In genomic region chr9:109948453-109948852, GRCh38 we compare ENCODE assay signal across 36 cellular contexts.
"Had no signal": no experiment of that assay in that cellular context is flagged by ENCODE, and none has a peak within 500 bp of the region (broad histone marks: within the 10 kb centered on the region; RNA-seq: fewer than 3 reads in every experiment).

No MANE protein-coding gene starts in this region.

- ATAC-seq: activated CD8-positive, alpha-beta memory T cell treated with anti-CD3 and anti-CD28 coated beads, Interleukin-2, amount 10 ng/mL, durations not matched to agents 7 days and 5 days; activated CD8-positive, alpha-beta T cell treated with anti-CD3 and anti-CD28 coated beads, Interleukin-2, amount 10 ng/mL, durations not matched to agents 7 days and 5 days; activated naive CD8-positive, alpha-beta T cell treated with anti-CD3 and anti-CD28 coated beads, Interleukin-2, amount 50 U/mL, for 24 hours had no signal

- H3K36me3 ChIP-seq: ascending aorta, colonic mucosa had no signal

- H3K9me3 Mint-ChIP-seq: activated B cell treated with CpG ODN at 0.5 μM for 24 hours; activated naive CD4-positive, alpha-beta T cell treated with anti-CD3 and anti-CD28 coated beads, Interleukin-2, amount 10 ng/mL, durations not matched to agents 7 days and 5 days; activated naive CD4-positive, alpha-beta T cell treated with anti-CD3 and anti-CD28 coated beads, Interleukin-2, amount 50 U/mL, for 24 hours; activated naive CD8-positive, alpha-beta T cell treated with anti-CD3 and anti-CD28 coated beads, Interleukin-2, amount 10 ng/mL, durations not matched to agents 7 days and 5 days; activated naive CD8-positive, alpha-beta T cell treated with anti-CD3 and anti-CD28 coated beads, Interleukin-2, amount 50 U/mL, for 24 hours; activated T-cell treated with anti-CD3 and anti-CD28 coated beads, Interleukin-2, amount 50 U/mL, for 24 hours; brain; central memory CD8-positive, alpha-beta T cell had no signal

- DNase-seq: activated B cell treated with CpG ODN at 0.5 μM for 24 hours; activated CD4-positive, alpha-beta memory T cell treated with anti-CD3 and anti-CD28 coated beads, Interleukin-2, amount 10 ng/mL, durations not matched to agents 7 days and 5 days; activated CD4-positive, alpha-beta T cell treated with anti-CD3 and anti-CD28 coated beads for 4 hours; activated CD4-positive, alpha-beta T cell treated with anti-CD3 and anti-CD28 coated beads, Interleukin-2, amount 10 ng/mL, durations not matched to agents 7 days and 5 days; activated CD4-positive, alpha-beta T cell treated with anti-CD3 and anti-CD28 coated beads, Interleukin-2, amount 50 U/mL, for 48 hours; activated CD4-positive, CD25-positive, alpha-beta regulatory T cell treated with anti-CD3 and anti-CD28 coated beads, Interleukin-2, amount 50 U/mL, for 72 hours; activated CD8-positive, alpha-beta memory T cell treated with anti-CD3 and anti-CD28 coated beads for 24 hours; activated CD8-positive, alpha-beta memory T cell treated with anti-CD3 and anti-CD28 coated beads, Interleukin-2, amount 10 ng/mL, durations not matched to agents 7 days and 5 days; activated CD8-positive, alpha-beta memory T cell treated with anti-CD3 and anti-CD28 coated beads, Interleukin-2, amount 50 U/mL, for 48 hours; activated CD8-positive, alpha-beta T cell treated with anti-CD3 and anti-CD28 coated beads, Interleukin-2, amount 10 ng/mL, durations not matched to agents 7 days and 5 days; activated effector memory CD4-positive, alpha-beta T cell treated with Interleukin-2 at 50 U/mL for 16 hours; activated gamma-delta T cell; activated naive CD4-positive, alpha-beta T cell treated with anti-CD3 and anti-CD28 coated beads, Interleukin-2, amount 10 ng/mL, durations not matched to agents 7 days and 5 days; activated naive CD4-positive, alpha-beta T cell treated with Interleukin-2 at 50 U/mL for 16 hours; activated naive CD8-positive, alpha-beta T cell treated with anti-CD3 and anti-CD28 coated beads, Interleukin-2, amount 10 ng/mL, durations not matched to agents 7 days and 5 days; activated naive CD8-positive, alpha-beta T cell treated with anti-CD3 and anti-CD28 coated beads, Interleukin-2, amount 50 U/mL, for 24 hours; activated T-cell treated with anti-CD3 and anti-CD28 coated beads, Interleukin-2, amount 50 U/mL, for 24 hours; activated T-cell treated with anti-CD3 and anti-CD28 coated beads, Interleukin-2, amount 50 U/mL, for 48 hours; amygdala; anterior cingulate cortex; caudate nucleus; cerebellar nuclear complex; colonic mucosa; T-helper 2 cell; T-helper 9 cell had no signal

- H3K4me3 ChIP-seq: ascending aorta, cardiac muscle cell, colonic mucosa had no signal

- H3K4me1 ChIP-seq: ascending aorta, colonic mucosa had no signal

- H3K27me3 Mint-ChIP-seq: activated B cell treated with CpG ODN at 0.5 μM for 24 hours; activated CD8-positive, alpha-beta memory T cell treated with anti-CD3 and anti-CD28 coated beads, Interleukin-2, amount 10 ng/mL, durations not matched to agents 7 days and 5 days; activated naive CD4-positive, alpha-beta T cell treated with anti-CD3 and anti-CD28 coated beads, Interleukin-2, amount 10 ng/mL, durations not matched to agents 7 days and 5 days; activated naive CD4-positive, alpha-beta T cell treated with anti-CD3 and anti-CD28 coated beads, Interleukin-2, amount 50 U/mL, for 24 hours; activated naive CD8-positive, alpha-beta T cell treated with anti-CD3 and anti-CD28 coated beads, Interleukin-2, amount 50 U/mL, for 24 hours; brain; central memory CD8-positive, alpha-beta T cell had no signal

- FAIRE-seq: bronchial epithelial cell, TTC549 had no signal

- H3K4me3 Mint-ChIP-seq: activated B cell treated with CpG ODN at 0.5 μM for 24 hours; activated CD4-positive, alpha-beta memory T cell treated with anti-CD3 and anti-CD28 coated beads, Interleukin-2, amount 10 ng/mL, durations not matched to agents 7 days and 5 days; activated CD4-positive, alpha-beta T cell treated with anti-CD3 and anti-CD28 coated beads, Interleukin-2, amount 10 ng/mL, durations not matched to agents 7 days and 5 days; activated CD8-positive, alpha-beta memory T cell treated with anti-CD3 and anti-CD28 coated beads, Interleukin-2, amount 10 ng/mL, durations not matched to agents 7 days and 5 days; activated CD8-positive, alpha-beta T cell treated with anti-CD3 and anti-CD28 coated beads, Interleukin-2, amount 10 ng/mL, durations not matched to agents 7 days and 5 days; activated naive CD4-positive, alpha-beta T cell treated with anti-CD3 and anti-CD28 coated beads, Interleukin-2, amount 10 ng/mL, durations not matched to agents 7 days and 5 days; activated naive CD4-positive, alpha-beta T cell treated with anti-CD3 and anti-CD28 coated beads, Interleukin-2, amount 50 U/mL, for 24 hours; activated naive CD8-positive, alpha-beta T cell; activated naive CD8-positive, alpha-beta T cell treated with anti-CD3 and anti-CD28 coated beads, Interleukin-2, amount 10 ng/mL, durations not matched to agents 7 days and 5 days; activated naive CD8-positive, alpha-beta T cell treated with anti-CD3 and anti-CD28 coated beads, Interleukin-2, amount 50 U/mL, for 24 hours; activated T-cell treated with anti-CD3 and anti-CD28 coated beads, Interleukin-2, amount 50 U/mL, for 24 hours; brain; central memory CD8-positive, alpha-beta T cell; T-helper 2 cell treated with Interferon-gamma antibody and Interleukin-4, amounts not matched to agents 5 μg/mL and 100 μg/mL, for 36 hours had no signal

- H3K27ac ChIP-seq: ascending aorta, cardiac muscle cell, colonic mucosa, VCaP had no signal

- H3K36me3 Mint-ChIP-seq: activated CD8-positive, alpha-beta memory T cell treated with anti-CD3 and anti-CD28 coated beads, Interleukin-2, amount 10 ng/mL, durations not matched to agents 7 days and 5 days; activated naive CD4-positive, alpha-beta T cell treated with anti-CD3 and anti-CD28 coated beads, Interleukin-2, amount 50 U/mL, for 24 hours; activated naive CD8-positive, alpha-beta T cell; activated naive CD8-positive, alpha-beta T cell treated with anti-CD3 and anti-CD28 coated beads, Interleukin-2, amount 10 ng/mL, durations not matched to agents 7 days and 5 days; brain had no signal

- H3K4me1 Mint-ChIP-seq: brain; central memory CD8-positive, alpha-beta T cell had no signal

- H3K27me3 ChIP-seq: ascending aorta, cardiac muscle cell, colonic mucosa had no signal

- H3K9me3 ChIP-seq: ascending aorta, colonic mucosa had no signal

- H3K27ac Mint-ChIP-seq: activated B cell treated with CpG ODN at 0.5 μM for 24 hours; activated CD4-positive, alpha-beta memory T cell treated with anti-CD3 and anti-CD28 coated beads, Interleukin-2, amount 10 ng/mL, durations not matched to agents 7 days and 5 days; activated CD4-positive, alpha-beta T cell treated with anti-CD3 and anti-CD28 coated beads, Interleukin-2, amount 10 ng/mL, durations not matched to agents 7 days and 5 days; activated CD8-positive, alpha-beta memory T cell treated with anti-CD3 and anti-CD28 coated beads, Interleukin-2, amount 10 ng/mL, durations not matched to agents 7 days and 5 days; activated CD8-positive, alpha-beta T cell treated with anti-CD3 and anti-CD28 coated beads, Interleukin-2, amount 10 ng/mL, durations not matched to agents 7 days and 5 days; activated naive CD4-positive, alpha-beta T cell treated with anti-CD3 and anti-CD28 coated beads, Interleukin-2, amount 10 ng/mL, durations not matched to agents 7 days and 5 days; activated naive CD4-positive, alpha-beta T cell treated with anti-CD3 and anti-CD28 coated beads, Interleukin-2, amount 50 U/mL, for 24 hours; activated naive CD8-positive, alpha-beta T cell; activated naive CD8-positive, alpha-beta T cell treated with anti-CD3 and anti-CD28 coated beads, Interleukin-2, amount 10 ng/mL, durations not matched to agents 7 days and 5 days; activated naive CD8-positive, alpha-beta T cell treated with anti-CD3 and anti-CD28 coated beads, Interleukin-2, amount 50 U/mL, for 24 hours; activated T-cell treated with anti-CD3 and anti-CD28 coated beads, Interleukin-2, amount 50 U/mL, for 24 hours; activated T-helper 2 cell treated with anti-CD3 and anti-CD28 coated beads, Interferon-gamma antibody, Interleukin-2, Interleukin-4, amounts not matched to agents 10 μg/mL and 5 μg/mL and 100 μg/mL, durations not matched to agents 14 hours and 24 hours and 36 hours; brain; T-helper 2 cell treated with Interferon-gamma antibody and Interleukin-4, amounts not matched to agents 5 μg/mL and 100 μg/mL, for 36 hours had no signal
